In genomic region chr16:1300664-1301476, GRCh38 we compare ENCODE assay signal across 8 cellular contexts. TPM values are rescaled to one million over a fixed set of nuclear protein-coding genes. Genes with fewer than 3 reads are reported as not detected.
A peak's percentile ranks its signal among the peaks of the same experiment; 100 is the strongest.
DNase-seq lines count a peak whose midpoint lies in the region; ATAC-seq and TF ChIP-seq lines count a peak whose summit lies in the region.

No MANE protein-coding gene starts in this region.

- H3K36me3 ChIP-seq in naive thymus-derived CD4-positive, alpha-beta T cell (ENCODE audit: control insufficient read depth in 2 of 3, insufficient read depth in 3 of 3, low read length in 3 of 3) = no peaks in the 10 kb centered on the region

- H3K27me3 Mint-ChIP-seq in naive thymus-derived CD4-positive, alpha-beta T cell = peaks cover 4 to 16% (median 5%) of the 10 kb centered on the region in 5 donors
- H3K27me3 Mint-ChIP-seq in stimulated activated memory B cell treated with anti-CD40 and anti-IgM and Interleukin-4, amounts not matched to agents 10 μg/mL and 1 μg/mL and 100 μg/mL, for 72 hours = no peaks in the 10 kb centered on the region

- no peak overlapping the region for H3K27ac Mint-ChIP-seq in naive thymus-derived CD4-positive, alpha-beta T cell
- peak overlapping the region; percentile 81 for H3K27ac Mint-ChIP-seq in stimulated activated memory B cell treated with anti-CD40 and anti-IgM and Interleukin-4, amounts not matched to agents 10 μg/mL and 1 μg/mL and 100 μg/mL, for 72 hours

- CTCF ChIA-PET in naive thymus-derived CD4-positive, alpha-beta T cell (lab: Charles Lee) = interaction anchor here (0.8 to 1.0 kb wide), 2 partner anchors 12 to 42 kb away, joined by 3 read pairs; no protein-coding TSS in a partner anchor

- H3K36me3 Mint-ChIP-seq in naive thymus-derived CD4-positive, alpha-beta T cell = no peaks in the 10 kb centered on the region
- no peaks in the 10 kb centered on the region for H3K36me3 Mint-ChIP-seq in stimulated activated memory B cell treated with anti-CD40 and anti-IgM and Interleukin-4, amounts not matched to agents 10 μg/mL and 1 μg/mL and 100 μg/mL, for 72 hours

- POLR2A ChIA-PET in naive thymus-derived CD4-positive, alpha-beta T cell (lab: Charles Lee) = no interaction called here

- intact Hi-C loops in naive thymus-derived CD4-positive, alpha-beta T cell (cut with micrococcal nuclease) = loop anchor here in 1 of 2 donors (2.0 to 10.0 kb wide), 3 partner anchors 42 to 484 kb away; partner anchors contain the start of genes NUBP2 and SPSB3

- ATAC-seq in naive thymus-derived CD4-positive, alpha-beta T cell = peak; percentile 82
- peak; percentile 60 for ATAC-seq in stimulated activated memory B cell treated with anti-CD40 and anti-IgM and Interleukin-4, amounts not matched to agents 10 μg/mL and 1 μg/mL and 100 μg/mL, for 72 hours
- ATAC-seq in GM21737 (IDR thresholded peaks at IDR 0.05; ENCODE audit: unreplicated experiment) = no peak

- peak overlapping the region in 1 of 10 donors; percentile 55 for H3K4me3 Mint-ChIP-seq in naive thymus-derived CD4-positive, alpha-beta T cell
- H3K4me3 Mint-ChIP-seq in stimulated activated memory B cell treated with anti-CD40 and anti-IgM and Interleukin-4, amounts not matched to agents 10 μg/mL and 1 μg/mL and 100 μg/mL, for 72 hours = no peak overlapping the region

- peaks cover under 1 to 14% of the 10 kb centered on the region in 2 donors for H3K4me1 ChIP-seq in naive thymus-derived CD4-positive, alpha-beta T cell (ENCODE audit: control insufficient read depth in 2 of 2, insufficient read depth in 2 of 2, low read length in 2 of 2)

- H3K4me3 ChIP-seq in epithelial cell of esophagus (ENCODE audit: low read length) = no peak overlapping the region
- no peak overlapping the region for H3K4me3 ChIP-seq in naive thymus-derived CD4-positive, alpha-beta T cell (ENCODE audit: low read length)

- H3K9me3 Mint-ChIP-seq in naive thymus-derived CD4-positive, alpha-beta T cell = no peaks in the 10 kb centered on the region
- H3K9me3 Mint-ChIP-seq in stimulated activated memory B cell treated with anti-CD40 and anti-IgM and Interleukin-4, amounts not matched to agents 10 μg/mL and 1 μg/mL and 100 μg/mL, for 72 hours = no peaks in the 10 kb centered on the region

- H3K4me1 Mint-ChIP-seq in naive thymus-derived CD4-positive, alpha-beta T cell = peaks cover 7 to 19% (median 9%) of the 10 kb centered on the region in 7 donors
- peaks cover 50% of the 10 kb centered on the region for H3K4me1 Mint-ChIP-seq in stimulated activated memory B cell treated with anti-CD40 and anti-IgM and Interleukin-4, amounts not matched to agents 10 μg/mL and 1 μg/mL and 100 μg/mL, for 72 hours

- no peaks in the 10 kb centered on the region for H3K9me3 ChIP-seq in naive thymus-derived CD4-positive, alpha-beta T cell (ENCODE audit: control insufficient read depth in 2 of 3, low read length in 3 of 3)

- DNase-seq in NCI-H1092 (lab: John Stamatoyannopoulos, UW) (peak; percentile 13), NCI-H1092 treated with DMSO at 0.1 percent for 48 hours (lab: John Stamatoyannopoulos, UW) (no peak), NCI-H82 treated with DMSO at 0.1 percent for 48 hours (lab: John Stamatoyannopoulos, UW; ENCODE audit: unreplicated experiment) (peak; percentile 13), epithelial cell of esophagus (ENCODE audit: low read depth) (peak; percentile 50)
- DNase-seq in activated CD8-positive, alpha-beta memory T cell treated with anti-CD3 and anti-CD28 coated beads, Interleukin-2, amount 50 U/mL, for 4 hours = peak; percentile 77
- DNase-seq in naive thymus-derived CD4-positive, alpha-beta T cell = peak; percentile 43 to 83 (median 67)

- peak; percentile 75 for TF ChIP-seq CTCF in epithelial cell of esophagus (IDR thresholded peaks at IDR 0.05; ENCODE audit: insufficient read depth, low read depth, low read length, missing control alignments)

- H3K27ac ChIP-seq in naive thymus-derived CD4-positive, alpha-beta T cell (ENCODE audit: low read depth, low read length) = no peak overlapping the region

- no peaks in the 10 kb centered on the region for H3K27me3 ChIP-seq in naive thymus-derived CD4-positive, alpha-beta T cell (ENCODE audit: control insufficient read depth in 2 of 2, insufficient read depth in 2 of 2, low read length in 2 of 2)

RNA-seq across cellular contexts. Expression of gene UBE2I, which starts 8.6 kb away (rescaled TPM):
- total RNA-seq in naive thymus-derived CD4-positive, alpha-beta T cell = 100 to 1,000 TPM; 159 to 277 (median 203) TPM
- polyA plus RNA-seq in naive thymus-derived CD4-positive, alpha-beta T cell = 10 to 100 TPM; 67.2 to 78.9 TPM

RNA-seq across cellular contexts. Expression of gene BAIAP3, which starts 32.6 kb away (rescaled TPM):
- total RNA-seq in naive thymus-derived CD4-positive, alpha-beta T cell = 1 to 10 TPM in 3 of 5 experiments, under 1 TPM in 2; 0.49 to 7.5 (median 1.1) TPM
- 1 to 10 TPM in 1 of 2 donors, under 1 TPM in 1; 0.20 to 1.3 TPM for polyA plus RNA-seq in naive thymus-derived CD4-positive, alpha-beta T cell

RNA-seq across cellular contexts. Expression of gene TPSD1, which starts 45.0 kb away (rescaled TPM):
- total RNA-seq in naive thymus-derived CD4-positive, alpha-beta T cell = not detected
- polyA plus RNA-seq in naive thymus-derived CD4-positive, alpha-beta T cell = not detected

RNA-seq across cellular contexts. Expression of gene TSR3, which starts 50.8 kb away (rescaled TPM):
- 10 to 100 TPM; 21.0 to 50.4 (median 33.3) TPM for total RNA-seq in naive thymus-derived CD4-positive, alpha-beta T cell
- polyA plus RNA-seq in naive thymus-derived CD4-positive, alpha-beta T cell = 100 to 1,000 TPM in 1 of 2 donors, 10 to 100 TPM in 1; 79.7 to 103 TPM

RNA-seq across cellular contexts. Expression of gene GNPTG, which starts 50.9 kb away (rescaled TPM):
- 10 to 100 TPM; 37.9 to 57.7 (median 48.6) TPM for total RNA-seq in naive thymus-derived CD4-positive, alpha-beta T cell
- polyA plus RNA-seq in naive thymus-derived CD4-positive, alpha-beta T cell = 10 to 100 TPM; 48.2 to 51.3 TPM
